Comparison of ENCODE assay signal across 13 cellular contexts in genomic region chr14:105632010-105632409, GRCh38.
A peak's percentile ranks its signal among the peaks of the same experiment; 100 is the strongest.
DNase-seq lines count a peak whose midpoint lies in the region; ATAC-seq and TF ChIP-seq lines count a peak whose summit lies in the region.
"Had no signal": no experiment of that assay in that cellular context is flagged by ENCODE, and none has a peak within 500 bp of the region (broad histone marks: within the 10 kb centered on the region; RNA-seq: fewer than 3 reads in every experiment).

No MANE protein-coding gene starts in this region.

- no peaks in the 10 kb centered on the region for H3K9me2 ChIP-seq in PC-3 (replicated peaks; ENCODE audit: low read length)

- no peaks in the 10 kb centered on the region for H3K27me3 Mint-ChIP-seq in memory B cell
- no peaks in the 10 kb centered on the region for H3K27me3 Mint-ChIP-seq in stimulated activated naive B cell treated with anti-CD40 and anti-IgM and Interleukin-4, amounts not matched to agents 10 μg/mL and 1 μg/mL and 100 μg/mL, for 72 hours
- H3K27me3 Mint-ChIP-seq in activated CD4-positive, alpha-beta T cell treated with anti-CD3 and anti-CD28 coated beads for 36 hours: peaks cover 5% of the 10 kb centered on the region

- H3K27me3 ChIP-seq in H7 (ENCODE audit: control insufficient read depth, insufficient read depth, low read length) (no peaks in the 10 kb centered on the region), RWPE2 (ENCODE audit: insufficient read depth, poor library complexity, severe bottlenecking) (no peaks in the 10 kb centered on the region), PC-3 (ENCODE audit: low read length) (no peaks in the 10 kb centered on the region)

- POLR2A ChIA-PET in PC-3 (lab: Charles Lee; ENCODE audit: unreplicated experiment): no interaction called here
- POLR2A ChIA-PET in activated CD4-positive, alpha-beta T cell treated with anti-CD3 and anti-CD28 coated beads for 36 hours (lab: Charles Lee): no interaction called here

- peaks cover 4% of the 10 kb centered on the region for H3K36me3 Mint-ChIP-seq in memory B cell
- H3K36me3 Mint-ChIP-seq in stimulated activated naive B cell treated with anti-CD40 and anti-IgM and Interleukin-4, amounts not matched to agents 10 μg/mL and 1 μg/mL and 100 μg/mL, for 72 hours: peaks cover 33 to 57% of the 10 kb centered on the region in 2 donors
- H3K36me3 Mint-ChIP-seq in activated CD4-positive, alpha-beta T cell treated with anti-CD3 and anti-CD28 coated beads for 36 hours (ENCODE audit: low read depth): no peaks in the 10 kb centered on the region
- H3K36me3 Mint-ChIP-seq: CD4-positive, alpha-beta memory T cell had no signal

- H3K36me3 ChIP-seq in H7 (replicated peaks; ENCODE audit: control insufficient read depth, insufficient read depth, low read length) (no peaks in the 10 kb centered on the region), RWPE2 (ENCODE audit: low read depth) (no peaks in the 10 kb centered on the region), PC-3 (ENCODE audit: low read depth, low read length) (no peaks in the 10 kb centered on the region)
- H3K36me3 ChIP-seq: BE2C had no signal

- H3K79me2 ChIP-seq in PC-3 (ENCODE audit: low read length): no peaks in the 10 kb centered on the region

- no peak for ATAC-seq in RWPE2 (ENCODE audit: low read depth)
- no peak for ATAC-seq in memory B cell (ENCODE audit: low read depth)
- ATAC-seq in stimulated activated naive B cell treated with anti-CD40 and anti-IgM and Interleukin-4, amounts not matched to agents 10 μg/mL and 1 μg/mL and 100 μg/mL, for 72 hours (replicated peaks): no peak
- no peak for ATAC-seq in PC-3
- no peak for ATAC-seq in activated CD4-positive, alpha-beta T cell treated with anti-CD3 and anti-CD28 coated beads for 36 hours
- ATAC-seq: HCT116 had no signal

- H3K9me3 Mint-ChIP-seq in memory B cell: peaks cover 3% of the 10 kb centered on the region
- H3K9me3 Mint-ChIP-seq in stimulated activated naive B cell treated with anti-CD40 and anti-IgM and Interleukin-4, amounts not matched to agents 10 μg/mL and 1 μg/mL and 100 μg/mL, for 72 hours: peaks cover 12 to 13% of the 10 kb centered on the region in 2 donors
- H3K9me3 Mint-ChIP-seq in activated CD4-positive, alpha-beta T cell treated with anti-CD3 and anti-CD28 coated beads for 36 hours (ENCODE audit: low read depth): peaks cover 9% of the 10 kb centered on the region

- intact Hi-C loops in PC-3 (cut with micrococcal nuclease): no loop called here
- intact Hi-C loops in activated CD4-positive, alpha-beta T cell treated with anti-CD3 and anti-CD28 coated beads for 36 hours (cut with DNase I, micrococcal nuclease): loop anchor here in 1 of 2 experiments (1.0 kb wide), 1 partner anchor 15 kb away; no protein-coding TSS in a partner anchor

- H3K27ac Mint-ChIP-seq in memory B cell: peak overlapping the region; percentile 56
- H3K27ac Mint-ChIP-seq in stimulated activated naive B cell treated with anti-CD40 and anti-IgM and Interleukin-4, amounts not matched to agents 10 μg/mL and 1 μg/mL and 100 μg/mL, for 72 hours: peak overlapping the region; percentile 75
- no peak overlapping the region for H3K27ac Mint-ChIP-seq in activated CD4-positive, alpha-beta T cell treated with anti-CD3 and anti-CD28 coated beads for 36 hours
- H3K27ac Mint-ChIP-seq: CD4-positive, alpha-beta memory T cell had no signal

- H3K4me3 ChIP-seq in H7 (ENCODE audit: insufficient read depth, low read depth, low read length): no peak overlapping the region
- no peak overlapping the region for H3K4me3 ChIP-seq in RWPE2 (ENCODE audit: severe bottlenecking)
- no peak overlapping the region for H3K4me3 ChIP-seq in PC-3 (ENCODE audit: low read length)

- TF ChIP-seq CTCF in RWPE2 (IDR thresholded peaks at IDR 0.05; ENCODE audit: poor library complexity, severe bottlenecking): no peak
- no peak for TF ChIP-seq CTCF in PC-3 (conservative IDR thresholded peaks at IDR 0.05; ENCODE audit: low read depth, low read length)

- no peaks in the 10 kb centered on the region for H3K9me3 ChIP-seq in RWPE2 (ENCODE audit: severe bottlenecking)
- H3K9me3 ChIP-seq in PC-3 (ENCODE audit: low read length): no peaks in the 10 kb centered on the region

- DNase-seq in H7: peak; percentile 22
- DNase-seq in RWPE2 (ENCODE audit: low spot score): peak; percentile 57
- peak in 1 of 2 donors; percentile 4 for DNase-seq in memory B cell (ENCODE audit: low spot score in 2 of 2)
- DNase-seq in stimulated activated naive B cell treated with anti-CD40 and anti-IgM and Interleukin-4, amounts not matched to agents 10 μg/mL and 1 μg/mL and 100 μg/mL, for 72 hours: no peak
- DNase-seq in PC-3: no peak
- DNase-seq in activated CD4-positive, alpha-beta T cell treated with anti-CD3 and anti-CD28 coated beads for 36 hours: no peak
- no peak for DNase-seq in COLO668 (lab: John Stamatoyannopoulos, UW; ENCODE audit: unreplicated experiment)
- DNase-seq: BE2C; Caco-2; CD4-positive, alpha-beta memory T cell; GF-D8 had no signal

- no peaks in the 10 kb centered on the region for H3K4me1 ChIP-seq in RWPE2 (ENCODE audit: insufficient read depth, poor library complexity, severe bottlenecking)
- no peaks in the 10 kb centered on the region for H3K4me1 ChIP-seq in PC-3 (ENCODE audit: insufficient read depth, low read length)
- H3K4me1 ChIP-seq: BE2C, Caco-2 had no signal

- H3F3A ChIP-seq in PC-3 (ENCODE audit: low read length, unreplicated experiment): no peaks in the 10 kb centered on the region

- no peaks in the 10 kb centered on the region for H4K20me1 ChIP-seq in PC-3 (ENCODE audit: low read length)

- no TSS peak for BruUV-seq in PC-3 (replicated peaks; lab: Mats Ljungman, UMichigan)

- no peak overlapping the region for H3K27ac ChIP-seq in RWPE2 (ENCODE audit: poor library complexity, severe bottlenecking)
- H3K27ac ChIP-seq in PC-3 (ENCODE audit: low read length): no peak overlapping the region
- H3K27ac ChIP-seq: C4-2B had no signal

- no peak overlapping the region for H3K4me2 ChIP-seq in PC-3 (ENCODE audit: low read length)

- H3K4me3 Mint-ChIP-seq in memory B cell: no peak overlapping the region
- peak overlapping the region; percentile 39 to 41 for H3K4me3 Mint-ChIP-seq in stimulated activated naive B cell treated with anti-CD40 and anti-IgM and Interleukin-4, amounts not matched to agents 10 μg/mL and 1 μg/mL and 100 μg/mL, for 72 hours
- H3K4me3 Mint-ChIP-seq in activated CD4-positive, alpha-beta T cell treated with anti-CD3 and anti-CD28 coated beads for 36 hours: no peak overlapping the region
- H3K4me3 Mint-ChIP-seq: CD4-positive, alpha-beta memory T cell had no signal

- H2AFZ ChIP-seq in PC-3 (ENCODE audit: low read length): no peak overlapping the region

- H3K4me1 Mint-ChIP-seq in memory B cell: peaks cover 17% of the 10 kb centered on the region
- H3K4me1 Mint-ChIP-seq in stimulated activated naive B cell treated with anti-CD40 and anti-IgM and Interleukin-4, amounts not matched to agents 10 μg/mL and 1 μg/mL and 100 μg/mL, for 72 hours: peaks cover 42 to 45% of the 10 kb centered on the region in 2 donors
- H3K4me1 Mint-ChIP-seq in activated CD4-positive, alpha-beta T cell treated with anti-CD3 and anti-CD28 coated beads for 36 hours: no peaks in the 10 kb centered on the region

- no peak overlapping the region for H3K9ac ChIP-seq in PC-3 (ENCODE audit: low read length)

- CTCF ChIA-PET in PC-3 (lab: Charles Lee): no interaction called here
- CTCF ChIA-PET in activated CD4-positive, alpha-beta T cell treated with anti-CD3 and anti-CD28 coated beads for 36 hours (lab: Charles Lee): interaction anchor here (0.8 kb wide), 1 partner anchor 29 kb away, joined by 3 read pairs; no protein-coding TSS in a partner anchor

Comparison
In these comparisons a context has a peak if more than half of its experiments do, and no peak if none do; other contexts are left out.
1. DNase-seq: peak in H7 (single experiment) and RWPE2 (single experiment); none in stimulated activated naive B cell treated with anti-CD40 and anti-IgM and Interleukin-4, amounts not matched to agents 10 μg/mL and 1 μg/mL and 100 μg/mL, for 72 hours (single experiment), PC-3 (single experiment), activated CD4-positive, alpha-beta T cell treated with anti-CD3 and anti-CD28 coated beads for 36 hours (single experiment) and COLO668 (single experiment).
2. H3K4me3 Mint-ChIP-seq: peak in stimulated activated naive B cell treated with anti-CD40 and anti-IgM and Interleukin-4, amounts not matched to agents 10 μg/mL and 1 μg/mL and 100 μg/mL, for 72 hours (2 of 2); none in memory B cell (single experiment) and activated CD4-positive, alpha-beta T cell treated with anti-CD3 and anti-CD28 coated beads for 36 hours (single experiment).